ENCODE assay signal across 9 cellular contexts in genomic region chr10:35372329-35372728, GRCh38. TPM values are rescaled to one million over a fixed set of nuclear protein-coding genes. Genes with fewer than 3 reads are reported as not detected.
DNase-seq lines count a peak whose midpoint lies in the region; ATAC-seq, FAIRE-seq and TF ChIP-seq lines count a peak whose summit lies in the region.
"Had no signal": no experiment of that assay in that cellular context is flagged by ENCODE, and none has a peak within 500 bp of the region (broad histone marks: within the 10 kb centered on the region; RNA-seq: fewer than 3 reads in every experiment).

No MANE protein-coding gene starts in this region.

- H3K4me3 ChIP-seq in WERI-Rb-1 (ENCODE audit: low read depth, low read length) = no peak overlapping the region

- H3K36me3 Mint-ChIP-seq in stimulated activated naive B cell treated with anti-CD40 and anti-IgM and Interleukin-4, amounts not matched to agents 10 μg/mL and 1 μg/mL and 100 μg/mL, for 72 hours = peaks cover 0 to 19% of the 10 kb centered on the region in 2 donors
- no peaks in the 10 kb centered on the region for H3K36me3 Mint-ChIP-seq in Calu3 (ENCODE audit: insufficient read depth, unreplicated experiment)

- no TSS peak for BruUV-seq in Calu3 (replicated peaks; lab: Mats Ljungman, UMichigan)

- H3K27ac Mint-ChIP-seq in stimulated activated naive B cell treated with anti-CD40 and anti-IgM and Interleukin-4, amounts not matched to agents 10 μg/mL and 1 μg/mL and 100 μg/mL, for 72 hours = peak overlapping the region; percentile 43
- no peak overlapping the region for H3K27ac Mint-ChIP-seq in Calu3 (ENCODE audit: unreplicated experiment)

- peak; percentile 54 for DNase-seq in HTR-8/SVneo (ENCODE audit: insufficient read length, low spot score)
- no peak for DNase-seq in WERI-Rb-1
- peak; percentile 57 for DNase-seq in iris pigment epithelial cell (ENCODE audit: low read depth)
- DNase-seq in stimulated activated naive B cell treated with anti-CD40 and anti-IgM and Interleukin-4, amounts not matched to agents 10 μg/mL and 1 μg/mL and 100 μg/mL, for 72 hours = no peak
- no peak for DNase-seq in Calu3
- DNase-seq in occipital lobe (lab: John Stamatoyannopoulos, UW) = no peak
- DNase-seq in T-helper 9 cell = no peak
- DNase-seq: NCI-H446 treated with DMSO at 0.1 percent for 48 hours; stimulated activated CD4-positive, alpha-beta T cell treated with anti-CD3 and anti-CD28 coated beads, Interleukin-12 subunit alpha, Interleukin-12 subunit beta, amount 100 ng/mL, for 4 hours had no signal

- peak; percentile 65 to 77 for ATAC-seq in stimulated activated naive B cell treated with anti-CD40 and anti-IgM and Interleukin-4, amounts not matched to agents 10 μg/mL and 1 μg/mL and 100 μg/mL, for 72 hours (replicated peaks)

- no peaks in the 10 kb centered on the region for H3K9me3 Mint-ChIP-seq in stimulated activated naive B cell treated with anti-CD40 and anti-IgM and Interleukin-4, amounts not matched to agents 10 μg/mL and 1 μg/mL and 100 μg/mL, for 72 hours
- no peaks in the 10 kb centered on the region for H3K9me3 Mint-ChIP-seq in Calu3 (ENCODE audit: low read depth, unreplicated experiment)

- H3K9me3 ChIP-seq in WERI-Rb-1 (ENCODE audit: severe bottlenecking) = no peaks in the 10 kb centered on the region

- peak overlapping the region; percentile 44 for H3K27ac ChIP-seq in WERI-Rb-1

- no peak for FAIRE-seq in HTR-8/SVneo (lab: Jason Lieb, UNC)

- H3K36me3 ChIP-seq in WERI-Rb-1 = no peaks in the 10 kb centered on the region

- H3K27me3 ChIP-seq in WERI-Rb-1 (ENCODE audit: insufficient read depth, low read depth, severe bottlenecking) = no peaks in the 10 kb centered on the region

- TF ChIP-seq CTCF in WERI-Rb-1 (IDR thresholded peaks at IDR 0.05; ENCODE audit: low read depth, low read length) = no peak
- TF ChIP-seq CTCF in Calu3 (IDR thresholded peaks at IDR 0.05; ENCODE audit: unreplicated experiment) = no peak

- CTCF ChIA-PET in Calu3 (lab: Charles Lee) = no interaction called here

- H3K4me1 Mint-ChIP-seq in stimulated activated naive B cell treated with anti-CD40 and anti-IgM and Interleukin-4, amounts not matched to agents 10 μg/mL and 1 μg/mL and 100 μg/mL, for 72 hours = peaks cover 52 to 84% of the 10 kb centered on the region in 2 donors
- H3K4me1 Mint-ChIP-seq in Calu3 (ENCODE audit: low read depth, unreplicated experiment) = peaks cover 37% of the 10 kb centered on the region

- peak overlapping the region; percentile 8 to 20 for H3K4me3 Mint-ChIP-seq in stimulated activated naive B cell treated with anti-CD40 and anti-IgM and Interleukin-4, amounts not matched to agents 10 μg/mL and 1 μg/mL and 100 μg/mL, for 72 hours
- H3K4me3 Mint-ChIP-seq in Calu3 (ENCODE audit: low read depth, unreplicated experiment) = no peak overlapping the region

- intact Hi-C loops in Calu3 (cut with micrococcal nuclease; ENCODE audit: unreplicated experiment) = no loop called here

- H3K27me3 Mint-ChIP-seq in stimulated activated naive B cell treated with anti-CD40 and anti-IgM and Interleukin-4, amounts not matched to agents 10 μg/mL and 1 μg/mL and 100 μg/mL, for 72 hours = no peaks in the 10 kb centered on the region
- H3K27me3 Mint-ChIP-seq in Calu3 (ENCODE audit: unreplicated experiment) = no peaks in the 10 kb centered on the region

RNA-seq across cellular contexts. Expression of gene CCNY, which starts 36.0 kb away (rescaled TPM):
- total RNA-seq in Calu3 (2022) (59.1 and 60.6 TPM in 2 replicates), occipital lobe (49.9 TPM)

Comparison
In these comparisons a context has a peak if more than half of its experiments do, and no peak if none do; other contexts are left out.
1. DNase-seq: peak in HTR-8/SVneo (single experiment) and iris pigment epithelial cell (single experiment); none in WERI-Rb-1 (single experiment), stimulated activated naive B cell treated with anti-CD40 and anti-IgM and Interleukin-4, amounts not matched to agents 10 μg/mL and 1 μg/mL and 100 μg/mL, for 72 hours (single experiment), Calu3 (single experiment), occipital lobe (single experiment) and T-helper 9 cell (single experiment).